In genomic region chr5:135441919-135442318, GRCh38 we compare ENCODE assay signal across 16 cellular contexts. TPM values are rescaled to one million over a fixed set of nuclear protein-coding genes. Genes with fewer than 3 reads are reported as not detected.
DNase-seq lines count a peak whose midpoint lies in the region; ATAC-seq and TF ChIP-seq lines count a peak whose summit lies in the region.
"Had no signal": no experiment of that assay in that cellular context is flagged by ENCODE, and none has a peak within 500 bp of the region (broad histone marks: within the 10 kb centered on the region; RNA-seq: fewer than 3 reads in every experiment).

No MANE protein-coding gene starts in this region.

- peak overlapping the region; percentile 97 for H3K27ac Mint-ChIP-seq in mesothelial cell of epicardium
- H3K27ac Mint-ChIP-seq in T-cell = no peak overlapping the region

- CTCF ChIA-PET in T-cell (lab: Charles Lee) = no interaction called here

- TF ChIP-seq CTCF in mesothelial cell of epicardium (IDR thresholded peaks at IDR 0.05; ENCODE audit: unreplicated experiment) (no peak), tibial nerve (IDR thresholded peaks at IDR 0.05) (no peak)

- no peaks in the 10 kb centered on the region for H3K9me3 ChIP-seq in tibial nerve
- no peaks in the 10 kb centered on the region for H3K9me3 ChIP-seq in effector memory CD4-positive, alpha-beta T cell (ENCODE audit: control insufficient read depth, low read length)

- peaks cover 0 to 52% (median 7%) of the 10 kb centered on the region in 4 donors for H3K4me1 ChIP-seq in tibial nerve
- no peaks in the 10 kb centered on the region for H3K4me1 ChIP-seq in effector memory CD4-positive, alpha-beta T cell (ENCODE audit: control insufficient read depth, insufficient read depth, low read length, poor library complexity, severe bottlenecking)

- WGBS in tibial nerve, 2 donors = 77 to 86% methylated on average over 4 of the region's 4 CpGs

- TF ChIP-seq EP300 in tibial nerve (IDR thresholded peaks at IDR 0.05) = no peak

- H3K27me3 Mint-ChIP-seq in mesothelial cell of epicardium (ENCODE audit: low read depth) = no peaks in the 10 kb centered on the region
- H3K27me3 Mint-ChIP-seq in T-cell = peaks cover 0 to 13% of the 10 kb centered on the region in 2 donors

- H3K27ac ChIP-seq in tibial nerve = peak overlapping the region in 2 of 4 donors; percentile 36 to 45
- no peak overlapping the region for H3K27ac ChIP-seq in effector memory CD4-positive, alpha-beta T cell (ENCODE audit: insufficient read depth, low read length, poor library complexity, severe bottlenecking)
- H3K27ac ChIP-seq: GM23248 had no signal

- H3K4me3 Mint-ChIP-seq in mesothelial cell of epicardium (no peak overlapping the region), T-cell (no peak overlapping the region)

- DNase-seq in activated CD8-positive, alpha-beta memory T cell treated with anti-CD3 and anti-CD28 coated beads, Interleukin-2, amount 50 U/mL, for 48 hours = peak; percentile 23
- DNase-seq in activated CD8-positive, alpha-beta memory T cell treated with anti-CD3 and anti-CD28 coated beads, Interleukin-2, amount 50 U/mL, for 4 hours = no peak
- peak; percentile 18 for DNase-seq in ecto neural progenitor cell (ENCODE audit: low spot score)
- no peak for DNase-seq in mesothelial cell of epicardium (ENCODE audit: low spot score in 2 of 2, unreplicated experiment in 2 of 2)
- DNase-seq in tibial nerve (ENCODE audit: low spot score in 2 of 2) = no peak
- DNase-seq in T-cell = no peak
- no peak for DNase-seq in effector memory CD4-positive, alpha-beta T cell
- DNase-seq in dedifferentiated amniotic fluid mesenchymal stem cell (ENCODE audit: extremely low spot score) = no peak
- DNase-seq: 8988T, C1 segment of cervical spinal cord, DMS 273 treated with DMSO at 0.1 percent for 48 hours, GM23248, NCI-H187, NCI-H345, NCI-H526 treated with DMSO at 0.1 percent for 48 hours, SHP77 treated with DMSO at 0.1 percent for 48 hours had no signal

- peaks cover 81% of the 10 kb centered on the region for H3K4me1 Mint-ChIP-seq in mesothelial cell of epicardium
- no peaks in the 10 kb centered on the region for H3K4me1 Mint-ChIP-seq in T-cell

- H3K9me3 Mint-ChIP-seq in mesothelial cell of epicardium (no peaks in the 10 kb centered on the region), T-cell (no peaks in the 10 kb centered on the region)

- ATAC-seq in T-cell (replicated peaks in 1 of 4) = no peak

- no peak overlapping the region for H3K4me3 ChIP-seq in tibial nerve
- no peak overlapping the region for H3K4me3 ChIP-seq in effector memory CD4-positive, alpha-beta T cell (ENCODE audit: insufficient read depth, low read depth, low read length, poor library complexity, severe bottlenecking)
- H3K4me3 ChIP-seq: GM23248 had no signal

- POLR2A ChIA-PET in T-cell (lab: Charles Lee) = no interaction called here

- H3K36me3 ChIP-seq in tibial nerve = no peaks in the 10 kb centered on the region
- no peaks in the 10 kb centered on the region for H3K36me3 ChIP-seq in effector memory CD4-positive, alpha-beta T cell (ENCODE audit: control insufficient read depth, insufficient read depth, low read length)

- no peak for TF ChIP-seq POLR2A in tibial nerve (IDR thresholded peaks at IDR 0.05)

- H3K27me3 ChIP-seq in tibial nerve = no peaks in the 10 kb centered on the region
- no peaks in the 10 kb centered on the region for H3K27me3 ChIP-seq in effector memory CD4-positive, alpha-beta T cell (replicated peaks; ENCODE audit: control insufficient read depth, insufficient read depth, low read length, poor library complexity, severe bottlenecking)

- H3K36me3 Mint-ChIP-seq in mesothelial cell of epicardium = no peaks in the 10 kb centered on the region
- H3K36me3 Mint-ChIP-seq in T-cell = no peaks in the 10 kb centered on the region

RNA-seq across cellular contexts. Expression of gene DCANP1, which starts 5.2 kb away (rescaled TPM):
- total RNA-seq in mesothelial cell of epicardium (not detected in 3 replicates), tibial nerve (not detected), T-cell (not detected)
- total RNA-seq: GM23248 had no signal

RNA-seq across cellular contexts. Expression of gene TIFAB, which starts 10.2 kb away (rescaled TPM):
- not detected in 3 replicates for total RNA-seq in mesothelial cell of epicardium
- total RNA-seq in tibial nerve = not detected
- total RNA-seq in T-cell = under 1 TPM in 2 of 5 donors, not detected in 3; 0.06 TPM
- total RNA-seq: GM23248 had no signal

RNA-seq across cellular contexts. Expression of gene MACROH2A1, which starts 42.9 kb away (rescaled TPM):
- total RNA-seq in mesothelial cell of epicardium = 261 to 276 TPM (median 265 TPM) in 3 replicates
- 100 to 1,000 TPM; 164 to 268 (median 170) TPM for total RNA-seq in tibial nerve
- 100 to 1,000 TPM; 111 to 136 (median 133) TPM for total RNA-seq in T-cell

Comparison
In these comparisons a context has a peak if more than half of its experiments do, and no peak if none do; other contexts are left out.
1. DNase-seq: peak in activated CD8-positive, alpha-beta memory T cell treated with anti-CD3 and anti-CD28 coated beads, Interleukin-2, amount 50 U/mL, for 48 hours (single experiment) and ecto neural progenitor cell (single experiment); none in activated CD8-positive, alpha-beta memory T cell treated with anti-CD3 and anti-CD28 coated beads, Interleukin-2, amount 50 U/mL, for 4 hours (single experiment), mesothelial cell of epicardium (0 of 2), tibial nerve (0 of 2), T-cell (0 of 34), effector memory CD4-positive, alpha-beta T cell (0 of 3) and dedifferentiated amniotic fluid mesenchymal stem cell (single experiment).